ENCODE assay signal across 8 cellular contexts in the genomic region with DNA sequence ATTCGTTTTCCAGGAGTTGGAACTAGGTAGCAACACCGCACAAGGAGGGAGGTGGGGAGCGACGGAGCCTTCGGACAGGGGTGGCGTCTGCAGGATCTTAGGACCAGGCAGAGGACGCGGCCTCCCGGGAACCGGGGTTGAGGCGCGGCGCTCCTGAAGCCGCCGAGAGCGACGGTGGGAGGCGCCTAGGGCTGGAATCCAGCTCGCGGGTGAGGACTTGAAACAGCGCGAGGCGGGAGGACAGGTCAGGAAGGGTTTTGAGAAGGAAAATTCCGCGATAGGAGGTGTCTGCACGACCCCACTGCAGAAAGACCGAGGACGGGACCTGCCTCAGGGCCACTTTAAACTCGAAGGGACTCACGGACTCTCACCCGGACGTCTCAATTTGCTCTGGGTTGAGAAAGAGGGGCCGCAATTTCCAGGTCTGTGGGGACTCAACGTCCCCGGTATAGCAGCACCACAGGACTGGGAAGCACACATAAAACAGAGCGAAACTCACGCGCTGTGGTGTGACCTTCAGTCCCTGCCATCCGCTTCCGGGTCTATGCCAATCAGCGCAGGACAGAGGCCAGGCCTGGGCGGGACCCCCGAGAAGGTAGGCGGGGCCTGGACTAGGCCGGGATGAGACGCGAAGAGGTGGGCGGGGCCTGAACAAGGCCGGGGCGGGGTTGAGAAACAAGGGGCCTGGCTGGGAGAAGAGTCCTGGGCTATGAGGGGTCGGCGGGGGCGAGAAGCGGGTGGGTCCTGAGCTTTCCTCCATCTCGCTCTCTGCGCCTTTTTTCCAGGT. TPM values are rescaled to one million over a fixed set of nuclear protein-coding genes. Genes with fewer than 3 reads are reported as not detected.
DNase-seq lines count a peak whose midpoint lies in the region; ATAC-seq lines count a peak whose summit lies in the region.

A gene (minus strand): TSS at position 487 of the 787 bp plus-strand sequence. CDS start 7,380 bp downstream, outside the sequence.

- peak within 1 kb of the TSS; percentile 80 for H3K4me3 ChIP-seq in right cardiac atrium (ENCODE audit: low read length)
- H3K4me3 ChIP-seq in rectal smooth muscle tissue (ENCODE audit: low read length): peak within 1 kb of the TSS; percentile 98
- H3K4me3 ChIP-seq in aorta (ENCODE audit: low read length in 2 of 2): peak within 1 kb of the TSS; percentile 44 to 71

- WGBS in right cardiac atrium: under 1% methylated on average over 56 of the region's 56 CpGs
- WGBS in aorta, 2 donors: 0 to 1% methylated on average over 56 of the region's 56 CpGs

- H3K9me3 ChIP-seq in right cardiac atrium (ENCODE audit: control insufficient read depth, low read length): no peaks in the 10 kb centered on the region
- no peaks in the 10 kb centered on the region for H3K9me3 ChIP-seq in aorta (ENCODE audit: control insufficient read depth, low read length)

- DNase-seq in EH (ENCODE audit: low read depth) (peak; percentile 93), GOT3 (lab: John Stamatoyannopoulos, UW) (peak; percentile 73), M059J (ENCODE audit: low read depth) (peak; percentile 92), T-helper 1 cell (peak; percentile 83 to 90 (median 87)), amygdala (lab: John Stamatoyannopoulos, UW) (peak; percentile 45 to 97 (median 91)), right cardiac atrium (peak; percentile 97 to 99 (median 99)), aorta (peak; percentile 97 to 99)

- H3K27ac ChIP-seq in right cardiac atrium (ENCODE audit: low read length): peak within 1 kb of the TSS; percentile 76
- peak within 1 kb of the TSS; percentile 92 for H3K27ac ChIP-seq in rectal smooth muscle tissue (ENCODE audit: low read depth, low read length)
- H3K27ac ChIP-seq in aorta (ENCODE audit: low read depth in 1 of 2, low read length in 2 of 2): peak within 1 kb of the TSS; percentile 53 to 55

- H3K4me1 ChIP-seq in right cardiac atrium (ENCODE audit: control insufficient read depth, insufficient read depth, low read length) (no peaks in the 10 kb centered on the region), rectal smooth muscle tissue (ENCODE audit: control insufficient read depth, insufficient read depth, low read length) (peaks cover 3% of the 10 kb centered on the region), aorta (ENCODE audit: control insufficient read depth in 1 of 2, insufficient read depth in 2 of 2, low read length in 2 of 2) (no peaks in the 10 kb centered on the region)

- no peaks in the 10 kb centered on the region for H3K36me3 ChIP-seq in rectal smooth muscle tissue (ENCODE audit: control insufficient read depth, insufficient read depth, low read length)
- no peaks in the 10 kb centered on the region for H3K36me3 ChIP-seq in aorta (ENCODE audit: control insufficient read depth in 1 of 2, insufficient read depth in 2 of 2, low read length in 1 of 2)

- intact Hi-C loops in right cardiac atrium (cut with DNase I) (no loop called here), aorta (cut with DNase I) (loop anchor here in 1 of 2 donors (2.0 to 10.0 kb wide), 2 partner anchors 25 to 67 kb away; a partner anchor contains a TSS)

- peak; percentile 100 for ATAC-seq in right cardiac atrium
- peak; percentile 100 for ATAC-seq in aorta (ENCODE audit: low FRiP score)

- peak within 1 kb of the TSS; percentile 63 for H3K9ac ChIP-seq in rectal smooth muscle tissue (ENCODE audit: low read length)

- H3K27me3 ChIP-seq in right cardiac atrium (ENCODE audit: control insufficient read depth, insufficient read depth): no peaks in the 10 kb centered on the region
- no peaks in the 10 kb centered on the region for H3K27me3 ChIP-seq in rectal smooth muscle tissue (ENCODE audit: control insufficient read depth, insufficient read depth, low read length)
- no peaks in the 10 kb centered on the region for H3K27me3 ChIP-seq in aorta (ENCODE audit: control insufficient read depth in 1 of 2, insufficient read depth in 2 of 2, low read length in 1 of 2)

RNA-seq across cellular contexts. Expression of the gene that starts here (rescaled TPM):
- 4.8 and 11.9 TPM in 2 replicates for total RNA-seq in M059J (2014; rRNA removed; shearing (Covaris generic))
- total RNA-seq in right cardiac atrium: 10 to 100 TPM in 1 of 4 donors, 1 to 10 TPM in 3; 7.9 to 13.3 (median 9.4) TPM
- polyA plus RNA-seq in right cardiac atrium: 6.6 TPM
- 10 to 100 TPM in 1 of 2 donors, 1 to 10 TPM in 1; 6.6 to 11.7 TPM for total RNA-seq in aorta
- polyA plus RNA-seq in aorta: 1 to 10 TPM in 1 of 2 donors, not detected in 1; 8.6 TPM

Comparison
In these comparisons a context has a peak if more than half of its experiments do, and no peak if none do; other contexts are left out.
1. Peak in every context shown above with its lines: DNase-seq, ATAC-seq, H3K4me3 ChIP-seq and H3K27ac ChIP-seq.